Comparison of ENCODE assay signal across 8 cellular contexts in the genomic region with DNA sequence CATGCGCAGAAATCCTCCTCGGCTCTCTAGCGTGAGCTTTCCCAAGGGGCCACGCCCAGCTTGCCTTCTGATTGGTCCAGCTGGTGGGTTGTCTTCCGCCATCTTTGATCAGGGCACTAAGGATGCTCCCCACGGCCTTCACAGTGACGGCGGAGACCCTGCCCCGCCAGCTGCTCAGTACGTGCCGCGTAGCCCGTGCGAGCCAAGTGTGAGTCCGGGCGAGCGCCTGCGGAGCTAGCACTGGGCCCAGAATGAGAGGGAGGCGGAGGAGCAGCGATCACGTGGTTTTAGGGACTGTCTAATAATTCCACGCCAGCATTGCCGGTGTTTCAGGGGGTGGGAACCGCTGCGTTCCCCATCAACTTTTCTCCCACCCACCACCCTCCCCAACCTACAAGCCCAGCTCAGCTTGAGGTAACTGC. TPM values are rescaled to one million over a fixed set of nuclear protein-coding genes. Genes with fewer than 3 reads are reported as not detected.
DNase-seq lines count a peak whose midpoint lies in the region; ATAC-seq and TF ChIP-seq lines count a peak whose summit lies in the region.

No MANE protein-coding gene starts in this region.

- 0% methylated on average over 25 of the region's 25 CpGs for WGBS in lung, 2 donors

- peak overlapping the region; percentile 96 to 98 for H3K27ac ChIP-seq in lung (ENCODE audit: low read depth in 1 of 2, low read length in 1 of 2)

- H3K36me3 ChIP-seq in lung (ENCODE audit: control insufficient read depth in 2 of 2, insufficient read depth in 2 of 2, low read length in 2 of 2) = peaks cover 0 to 2% of the 10 kb centered on the region in 2 donors

- H3K9me3 ChIP-seq in lung (ENCODE audit: control insufficient read depth in 2 of 2, insufficient read depth in 1 of 2, low read length in 1 of 2) = no peaks in the 10 kb centered on the region

- no peaks in the 10 kb centered on the region for H3K27me3 ChIP-seq in lung (ENCODE audit: control insufficient read depth, insufficient read depth)

- DNase-seq in COLO668 (lab: John Stamatoyannopoulos, UW; ENCODE audit: unreplicated experiment) (peak; percentile 99), GM20000 (ENCODE audit: low spot score) (peak; percentile 98), HS-5 (ENCODE audit: low read depth) (peak; percentile 99), NK-92 (lab: John Stamatoyannopoulos, UW; ENCODE audit: unreplicated experiment) (peak; percentile 90), lung (ENCODE audit: low spot score) (peak; percentile 99)
- peak; percentile 96 for DNase-seq in activated CD8-positive, alpha-beta memory T cell treated with anti-CD3 and anti-CD28 coated beads for 24 hours
- DNase-seq in effector CD8-positive, alpha-beta T cell (lab: John Stamatoyannopoulos, UW) = peak; percentile 97
- DNase-seq in stimulated activated CD4-positive, alpha-beta T cell treated with anti-CD3 and anti-CD28 coated beads, TNF-alpha, amount 100 ng/mL, for 4 hours (ENCODE audit: low read depth in 3 of 3) = peak; percentile 90 to 97 (median 93)

- TF ChIP-seq CTCF in GM20000 (IDR thresholded peaks at IDR 0.05; ENCODE audit: extremely low read depth, missing control alignments) = no peak
- TF ChIP-seq CTCF in lung (IDR thresholded peaks at IDR 0.05; ENCODE audit: control extremely low read depth, extremely low read depth) = no peak

- peaks cover 17% of the 10 kb centered on the region in 2 donors for H3K4me1 ChIP-seq in lung (ENCODE audit: control insufficient read depth in 2 of 2, insufficient read depth in 2 of 2, low read length in 2 of 2)

- H3K4me3 ChIP-seq in lung = peak overlapping the region; percentile 67

- ATAC-seq in lung (ENCODE audit: insufficient read depth, low FRiP score) = peak; percentile 88

RNA-seq across cellular contexts. Expression of a gene that starts 1.6 kb away (rescaled TPM):
- 10 to 100 TPM in 1 of 2 donors, 1 to 10 TPM in 1; 1.8 to 21.0 TPM for total RNA-seq in lung
- polyA plus RNA-seq in lung = 10 to 100 TPM; 30.0 to 40.0 TPM

RNA-seq across cellular contexts. Expression of a gene that starts 27.2 kb away (rescaled TPM):
- total RNA-seq in lung = 10 to 100 TPM in 1 of 2 donors, 1 to 10 TPM in 1; 8.8 to 10.3 TPM
- 1 to 10 TPM; 6.1 to 7.2 TPM for polyA plus RNA-seq in lung

RNA-seq across cellular contexts. Expression of a gene that starts 36.8 kb away (rescaled TPM):
- total RNA-seq in lung = 10 to 100 TPM in 1 of 2 donors, 1 to 10 TPM in 1; 8.5 to 19.7 TPM
- polyA plus RNA-seq in lung = 10 to 100 TPM in 1 of 2 donors, 1 to 10 TPM in 1; 8.9 to 10.4 TPM

RNA-seq across cellular contexts. Expression of a gene that starts 47.8 kb away (rescaled TPM):
- total RNA-seq in lung = under 1 TPM; 0.65 to 0.98 TPM
- under 1 TPM; 0.17 to 0.75 TPM for polyA plus RNA-seq in lung

Comparison
In these comparisons a context has a peak if more than half of its experiments do, and no peak if none do; other contexts are left out.
1. Peak in every context shown above with its lines: DNase-seq, ATAC-seq, H3K4me3 ChIP-seq and H3K27ac ChIP-seq.